In the genomic region with DNA sequence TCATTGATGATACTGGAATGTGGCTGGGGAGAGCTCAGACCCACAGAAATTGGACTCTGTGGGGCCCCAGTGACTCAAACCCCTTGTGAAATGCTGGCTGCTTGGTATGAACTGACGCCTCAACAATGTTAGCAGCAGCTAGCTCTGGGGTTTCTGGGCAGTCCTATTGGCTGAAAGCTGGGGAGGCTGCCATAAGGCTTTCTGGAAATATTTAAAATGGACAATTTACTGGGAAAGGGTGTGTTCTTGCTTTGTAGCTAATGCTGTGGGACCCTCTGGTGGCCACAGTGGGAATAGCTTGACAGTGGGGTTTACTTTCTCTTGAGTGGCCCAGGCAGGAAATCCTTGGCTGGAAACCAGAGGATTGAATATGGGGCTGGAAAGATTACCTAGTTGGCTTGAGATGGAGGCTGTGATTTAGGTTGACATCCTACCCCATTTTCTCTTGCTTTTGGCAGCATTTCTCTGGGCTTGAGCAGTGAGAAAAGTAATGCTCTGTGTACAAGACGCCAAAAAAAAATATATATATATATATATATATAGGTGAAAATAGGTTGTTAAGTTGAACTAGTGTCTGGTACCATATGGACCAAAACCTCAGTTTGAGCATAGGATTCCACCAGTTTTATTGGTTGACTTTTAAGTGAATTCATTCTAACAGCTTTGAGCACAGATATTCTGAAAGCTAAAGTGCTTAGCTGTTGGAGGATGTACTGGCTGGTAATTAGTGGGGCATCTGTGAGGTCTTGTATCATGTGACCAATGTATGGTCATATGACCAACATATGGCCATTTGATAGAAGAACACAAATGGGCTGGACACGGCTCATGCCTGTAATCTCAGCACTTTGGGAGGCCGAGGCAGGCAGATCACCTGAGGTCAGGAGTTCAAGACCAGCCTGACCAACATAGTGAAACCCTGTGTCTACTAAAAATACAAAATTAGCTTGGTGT, we compare ENCODE assay signal across 8 cellular contexts. TPM values are rescaled to one million over a fixed set of nuclear protein-coding genes. Genes with fewer than 3 reads are reported as not detected.
A peak's percentile ranks its signal among the peaks of the same experiment; 100 is the strongest.
DNase-seq lines count a peak whose midpoint lies in the region; ATAC-seq, FAIRE-seq and TF ChIP-seq lines count a peak whose summit lies in the region.

No MANE protein-coding gene starts in this region.

- H3K4me1 Mint-ChIP-seq in CD4-positive, alpha-beta T cell (ENCODE audit: low read depth) = no peaks in the 10 kb centered on the region

- TF ChIP-seq CTCF in CD4-positive, alpha-beta T cell (IDR thresholded peaks at IDR 0.05) = peak; percentile 95
- TF ChIP-seq CTCF in HL-60 (IDR thresholded peaks at IDR 0.05; ENCODE audit: insufficient read depth, low read length) = peak; percentile 82
- TF ChIP-seq CTCF in endothelial cell of umbilical vein (IDR thresholded peaks at IDR 0.05; ENCODE audit: extremely low read depth in 1 of 2, insufficient read depth in 1 of 2, low read depth in 1 of 2, low read length in 2 of 2) = peak; percentile 89 to 91

- no peak overlapping the region for H3K4me3 Mint-ChIP-seq in CD4-positive, alpha-beta T cell

- dilution Hi-C loops in endothelial cell of umbilical vein (cut with MboI; ENCODE audit: extremely low pct_ligation_motif_present, low sequenced_read_pairs) = loop anchor here (25.0 kb wide), 1 partner anchor 90 kb away; a partner anchor contains a TSS

- no peaks in the 10 kb centered on the region for H4K20me1 ChIP-seq in endothelial cell of umbilical vein (replicated peaks; ENCODE audit: control insufficient read depth, extremely low read depth, insufficient read depth, low read length)

- CTCF ChIA-PET in CD4-positive, alpha-beta T cell (lab: Charles Lee) = interaction anchor here (0.6 to 7.3 kb wide), 26 partner anchors 11 to 457 kb away, joined by 3 to 93 read pairs (median 4); no protein-coding TSS in a partner anchor
- CTCF ChIA-PET in endothelial cell of umbilical vein (lab: Charles Lee) = interaction anchor here (0.6 to 19.6 kb wide), 47 partner anchors 8 to 558 kb away, joined by 3 to 572 read pairs (median 5); a partner anchor contains a TSS

- H3K27ac Mint-ChIP-seq in CD4-positive, alpha-beta T cell = no peak overlapping the region

- BruUV-seq in endothelial cell of umbilical vein (replicated peaks; lab: Mats Ljungman, UMichigan) = no TSS peak

- peak; percentile 87 for ATAC-seq in CD4-positive, alpha-beta T cell (ENCODE audit: poor library complexity)
- ATAC-seq in HG02938 (IDR thresholded peaks at IDR 0.05; ENCODE audit: unreplicated experiment) = no peak

- H3K9me1 ChIP-seq in endothelial cell of umbilical vein (replicated peaks; ENCODE audit: control insufficient read depth, extremely low read depth, insufficient read depth, low read length) = no peaks in the 10 kb centered on the region

- H3K27me3 ChIP-seq in CD4-positive, alpha-beta T cell (ENCODE audit: control insufficient read depth, insufficient read depth, low read length) = no peaks in the 10 kb centered on the region
- peaks cover 5% of the 10 kb centered on the region for H3K27me3 ChIP-seq in HL-60 (ENCODE audit: insufficient read depth, poor library complexity, severe bottlenecking)
- peaks cover 25 to 35% of the 10 kb centered on the region in 2 experiments for H3K27me3 ChIP-seq in endothelial cell of umbilical vein (ENCODE audit: control insufficient read depth in 2 of 2, insufficient read depth in 2 of 2, low read length in 2 of 2)
- no peaks in the 10 kb centered on the region for H3K27me3 ChIP-seq in mucosa of rectum (ENCODE audit: control insufficient read depth in 2 of 2, insufficient read depth in 2 of 2, low read length in 2 of 2)

- no peak overlapping the region for H3K4me3 ChIP-seq in HL-60 (replicated peaks; ENCODE audit: insufficient read depth, low read length)
- H3K4me3 ChIP-seq in endothelial cell of umbilical vein (replicated peaks in 1 of 3; ENCODE audit: insufficient read depth in 1 of 3, low read depth in 1 of 3, low read length in 3 of 3) = no peak overlapping the region
- H3K4me3 ChIP-seq in mucosa of rectum (ENCODE audit: low read length in 2 of 2) = no peak overlapping the region

- no peak overlapping the region for H3K4me2 ChIP-seq in endothelial cell of umbilical vein (ENCODE audit: insufficient read depth, low read length)

- DNase-seq in CD4-positive, alpha-beta T cell = peak; percentile 62 to 80 (median 70)
- DNase-seq in HL-60 (ENCODE audit: low read depth in 1 of 2, low spot score in 1 of 2) (peak in 1 of 2 experiments; percentile 66), NOMO-1 treated with DMSO at 0.1 percent for 48 hours (lab: John Stamatoyannopoulos, UW; ENCODE audit: unreplicated experiment) (peak; percentile 57), endothelial cell of umbilical vein (ENCODE audit: low read depth, low spot score) (peak; percentile 87)
- peak; percentile 88 for DNase-seq in activated CD8-positive, alpha-beta memory T cell treated with anti-CD3 and anti-CD28 coated beads for 24 hours
- DNase-seq in stimulated activated CD8-positive, alpha-beta memory T cell treated with anti-CD3 and anti-CD28 coated beads, Interleukin-4, amount 100 ng/mL, for 24 hours (ENCODE audit: low read depth) = peak; percentile 62

- POLR2A ChIA-PET in CD4-positive, alpha-beta T cell (lab: Charles Lee) = interaction anchor here (0.8 to 1.6 kb wide), 7 partner anchors 9 to 523 kb away, joined by 3 to 18 read pairs (median 4); a partner anchor contains a TSS
- POLR2A ChIA-PET in endothelial cell of umbilical vein (lab: Charles Lee) = interaction anchor here (1.2 to 1.3 kb wide), 2 partner anchors 93 to 114 kb away, joined by 3 read pairs; a partner anchor contains a TSS

- H3K9me3 ChIP-seq in CD4-positive, alpha-beta T cell (ENCODE audit: control insufficient read depth, low read length) = no peaks in the 10 kb centered on the region
- no peaks in the 10 kb centered on the region for H3K9me3 ChIP-seq in endothelial cell of umbilical vein (replicated peaks; ENCODE audit: control insufficient read depth, insufficient read depth, low read length)
- no peaks in the 10 kb centered on the region for H3K9me3 ChIP-seq in mucosa of rectum (ENCODE audit: control insufficient read depth in 2 of 2, low read length in 2 of 2)

- H3K36me3 ChIP-seq in endothelial cell of umbilical vein (ENCODE audit: control insufficient read depth in 2 of 2, extremely low read depth in 1 of 2, insufficient read depth in 2 of 2, low read length in 2 of 2) (no peaks in the 10 kb centered on the region), mucosa of rectum (ENCODE audit: control insufficient read depth in 2 of 2, insufficient read depth in 2 of 2, low read length in 2 of 2) (no peaks in the 10 kb centered on the region)

- no peaks in the 10 kb centered on the region for H3K9me3 Mint-ChIP-seq in CD4-positive, alpha-beta T cell

- no peaks in the 10 kb centered on the region for H3K36me3 Mint-ChIP-seq in CD4-positive, alpha-beta T cell (ENCODE audit: low read depth)

- intact Hi-C loops in CD4-positive, alpha-beta T cell (cut with DNase I, micrococcal nuclease) = loop anchor here (1.0 to 5.0 kb wide), 4 partner anchors 34 to 470 kb away; no protein-coding TSS in a partner anchor
- intact Hi-C loops in endothelial cell of umbilical vein (cut with micrococcal nuclease) = loop anchor here (1.0 kb wide), 4 partner anchors 34 to 408 kb away; no protein-coding TSS in a partner anchor

- H3K4me1 ChIP-seq in endothelial cell of umbilical vein (ENCODE audit: control insufficient read depth, extremely low read depth, insufficient read depth, low read length) = no peaks in the 10 kb centered on the region
- H3K4me1 ChIP-seq in mucosa of rectum (ENCODE audit: control insufficient read depth in 2 of 2, insufficient read depth in 2 of 2, low read length in 2 of 2) = peaks cover 8% of the 10 kb centered on the region in 2 donors

- no peak for TF ChIP-seq POLR2A in endothelial cell of umbilical vein (IDR thresholded peaks at IDR 0.05; ENCODE audit: low read depth, low read length)

- H2AFZ ChIP-seq in endothelial cell of umbilical vein (ENCODE audit: low read depth, low read length) = peak overlapping the region; percentile 19

- H3K27me3 Mint-ChIP-seq in CD4-positive, alpha-beta T cell = peaks cover 13% of the 10 kb centered on the region

- H3K9ac ChIP-seq in endothelial cell of umbilical vein (replicated peaks; ENCODE audit: extremely low read depth, insufficient read depth, low read length) (no peak overlapping the region), mucosa of rectum (ENCODE audit: low read depth in 1 of 2, low read length in 2 of 2) (no peak overlapping the region)

- no peak overlapping the region for H3K27ac ChIP-seq in CD4-positive, alpha-beta T cell (ENCODE audit: low read depth, low read length)
- no peak overlapping the region for H3K27ac ChIP-seq in HL-60 (replicated peaks)
- no peak overlapping the region for H3K27ac ChIP-seq in endothelial cell of umbilical vein (ENCODE audit: insufficient read depth, low read depth, low read length)
- H3K27ac ChIP-seq in mucosa of rectum (ENCODE audit: low read depth in 2 of 2, low read length in 2 of 2) = peak overlapping the region; percentile 51 to 69

- H3K79me2 ChIP-seq in endothelial cell of umbilical vein (ENCODE audit: control insufficient read depth, insufficient read depth, low read length) = no peaks in the 10 kb centered on the region

- peak; percentile 87 for FAIRE-seq in endothelial cell of umbilical vein (lab: Jason Lieb, UNC)

TF ChIP-seq in endothelial cell of umbilical vein, 7 proteins besides CTCF, POLR2A, EP300 and RAD21 (continues in another document):
- TF ChIP-seq POLR2AphosphoS5 (IDR thresholded peaks at IDR 0.05; ENCODE audit: insufficient read depth, low read depth, low read length) = no peak

RNA-seq across cellular contexts. Expression of a gene that starts 8.2 kb away (rescaled TPM):
- 100 to 1,000 TPM; 189 to 204 TPM for total RNA-seq in CD4-positive, alpha-beta T cell
- 650 and 779 TPM in 2 replicates for total RNA-seq in endothelial cell of umbilical vein
- 56.7 and 76.8 TPM in 2 replicates for polyA plus RNA-seq in endothelial cell of umbilical vein
- polyA plus RNA-seq in endothelial cell of umbilical vein (2011; cell fraction: cytosol; rRNA removed) = 211 and 231 TPM in 2 replicates
- 60.0 and 72.0 TPM in 2 replicates for polyA plus RNA-seq in endothelial cell of umbilical vein (2011; cell fraction: nucleus; rRNA removed)
- 757 and 1,016 TPM in 2 replicates for polyA plus RNA-seq in endothelial cell of umbilical vein (2012)
- polyA minus RNA-seq in endothelial cell of umbilical vein = 42.6 and 46.3 TPM in 2 replicates
- 185 TPM for polyA minus RNA-seq in endothelial cell of umbilical vein (2011; cell fraction: cytosol; rRNA and poly(A)+ RNA removed)
- polyA minus RNA-seq in endothelial cell of umbilical vein (2011; cell fraction: nucleus; rRNA and poly(A)+ RNA removed) = 19.5 and 23.7 TPM in 2 replicates

RNA-seq across cellular contexts. Expression of a gene that starts 34.9 kb away (rescaled TPM):
- total RNA-seq in CD4-positive, alpha-beta T cell = 10 to 100 TPM; 23.6 to 24.1 TPM
- 461 and 505 TPM in 2 replicates for total RNA-seq in endothelial cell of umbilical vein
- 497 and 528 TPM in 2 replicates for polyA plus RNA-seq in endothelial cell of umbilical vein
- 799 and 821 TPM in 2 replicates for polyA plus RNA-seq in endothelial cell of umbilical vein (2011; cell fraction: cytosol; rRNA removed)
- 130 and 166 TPM in 2 replicates for polyA plus RNA-seq in endothelial cell of umbilical vein (2011; cell fraction: nucleus; rRNA removed)
- polyA plus RNA-seq in endothelial cell of umbilical vein (2012) = 960 and 1,130 TPM in 2 replicates
- polyA minus RNA-seq in endothelial cell of umbilical vein = 406 and 450 TPM in 2 replicates
- polyA minus RNA-seq in endothelial cell of umbilical vein (2011; cell fraction: cytosol; rRNA and poly(A)+ RNA removed) = 591 TPM
- polyA minus RNA-seq in endothelial cell of umbilical vein (2011; cell fraction: nucleus; rRNA and poly(A)+ RNA removed) = 70.9 and 71.2 TPM in 2 replicates

Comparison
In these comparisons a context has a peak if more than half of its experiments do, and no peak if none do; other contexts are left out.
1. H3K27ac ChIP-seq: peak in mucosa of rectum (2 of 2); none in CD4-positive, alpha-beta T cell (single experiment), HL-60 (single experiment) and endothelial cell of umbilical vein (single experiment).
2. RNA of a gene that starts 34.9 kb away (total RNA-seq): 461 to 505 TPM in endothelial cell of umbilical vein; 23.6 to 24.1 TPM in CD4-positive, alpha-beta T cell; every median in the first group is over 10 times any median in the second.
3. Peak in every context shown above with its lines, with median percentiles within 50 percentile points of each other: CTCF ChIP-seq.